8 cellular contexts compared by ENCODE assay signal in the genomic region with DNA sequence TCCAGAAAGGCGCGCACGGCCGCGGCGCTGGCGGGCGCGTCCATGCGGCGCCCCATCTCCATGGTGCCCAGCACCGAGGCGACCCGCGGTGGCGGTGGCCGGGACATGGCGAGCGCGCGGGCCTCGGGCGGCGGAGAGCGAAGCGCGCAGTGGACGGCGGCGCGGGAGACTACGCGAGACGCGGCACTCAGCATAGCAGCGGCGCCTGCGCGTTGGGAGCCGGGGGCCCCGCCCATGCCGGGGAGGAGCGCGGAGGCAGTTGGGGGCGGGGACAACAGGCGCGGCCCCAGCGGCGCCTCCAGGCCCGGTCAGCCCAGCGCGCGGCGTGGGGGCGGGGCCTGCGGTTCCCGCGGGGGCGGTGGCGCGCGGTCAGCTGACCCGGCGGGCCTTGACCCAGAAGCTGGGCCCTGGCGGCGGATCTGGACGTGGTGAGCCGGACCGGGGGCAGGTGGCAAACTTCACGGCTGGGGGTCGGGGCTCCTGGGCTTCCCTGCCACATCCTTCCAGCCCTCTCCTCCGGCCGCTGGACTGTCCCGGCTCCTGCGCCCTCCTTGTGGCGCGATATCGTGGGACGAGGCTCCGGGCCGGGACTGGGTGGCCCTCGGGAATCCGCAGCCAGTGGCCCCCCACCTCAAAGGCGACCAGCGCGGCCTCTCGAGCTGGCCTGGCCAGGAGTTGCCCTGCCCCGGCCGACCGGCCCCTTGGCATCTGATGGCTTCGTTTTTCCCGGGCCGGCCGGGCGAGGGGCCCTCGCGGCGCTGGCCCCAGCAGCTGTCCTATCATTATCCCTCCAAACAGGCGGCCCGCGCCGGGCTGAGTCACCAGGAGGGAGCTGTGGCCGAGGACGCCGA. TPM values are rescaled to one million over a fixed set of nuclear protein-coding genes. Genes with fewer than 3 reads are reported as not detected.
A peak's percentile ranks its signal among the peaks of the same experiment; 100 is the strongest.
DNase-seq lines count a peak whose midpoint lies in the region; ATAC-seq and TF ChIP-seq lines count a peak whose summit lies in the region.

A gene (minus strand): TSS at position 214 of the 851 bp plus-strand sequence. CDS start 20 bp downstream, at position 194.
A gene with protein sequence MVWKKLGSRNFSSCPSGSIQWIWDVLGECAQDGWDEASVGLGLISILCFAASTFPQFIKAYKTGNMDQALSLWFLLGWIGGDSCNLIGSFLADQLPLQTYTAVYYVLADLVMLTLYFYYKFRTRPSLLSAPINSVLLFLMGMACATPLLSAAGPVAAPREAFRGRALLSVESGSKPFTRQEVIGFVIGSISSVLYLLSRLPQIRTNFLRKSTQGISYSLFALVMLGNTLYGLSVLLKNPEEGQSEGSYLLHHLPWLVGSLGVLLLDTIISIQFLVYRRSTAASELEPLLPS (plus strand): TSS at position 396 of the 851 bp plus-strand sequence. CDS start 5,352 bp downstream, outside the sequence.

- peaks cover 4% of the 10 kb centered on the region for H3K36me3 Mint-ChIP-seq in activated naive CD8-positive, alpha-beta T cell treated with anti-CD3 and anti-CD28 coated beads for 36 hours

- H3K4me3 Mint-ChIP-seq in activated naive CD8-positive, alpha-beta T cell treated with anti-CD3 and anti-CD28 coated beads for 36 hours, result peak within 1 kb of the TSS; percentile 80

- H3K4me1 Mint-ChIP-seq in activated naive CD8-positive, alpha-beta T cell treated with anti-CD3 and anti-CD28 coated beads for 36 hours, result peaks cover 34% of the 10 kb centered on the region

- H3K4me3 ChIP-seq in GM08714 (ENCODE audit: low read length), result peak within 1 kb of the TSS; percentile 90
- peak within 1 kb of the TSS; percentile 89 for H3K4me3 ChIP-seq in osteoblast (ENCODE audit: insufficient read depth, low read length)

- peak within 1 kb of the TSS; percentile 87 for H2AFZ ChIP-seq in osteoblast (ENCODE audit: low read length)

- no peaks in the 10 kb centered on the region for H3K9me3 Mint-ChIP-seq in activated naive CD8-positive, alpha-beta T cell treated with anti-CD3 and anti-CD28 coated beads for 36 hours

- H4K20me1 ChIP-seq in osteoblast (ENCODE audit: insufficient read depth, low read length), result peaks cover 36% of the 10 kb centered on the region

- no peaks in the 10 kb centered on the region for H3K9me3 ChIP-seq in osteoblast (ENCODE audit: low read depth, low read length)

- H3K27me3 ChIP-seq in osteoblast (ENCODE audit: insufficient read depth, low read length), result no peaks in the 10 kb centered on the region

- DNase-seq in NCI-H1048 (lab: John Stamatoyannopoulos, UW), result peak; percentile 71
- peak; percentile 66 for DNase-seq in SKM-1 (lab: John Stamatoyannopoulos, UW; ENCODE audit: unreplicated experiment)
- peak; percentile 92 for DNase-seq in activated naive CD8-positive, alpha-beta T cell treated with anti-CD3 and anti-CD28 coated beads for 36 hours
- peak; percentile 95 for DNase-seq in glomerular visceral epithelial cell (ENCODE audit: extremely low spot score)
- peak; percentile 100 for DNase-seq in osteoblast (ENCODE audit: insufficient read length, low spot score, missing footprints)

- H3K79me2 ChIP-seq in osteoblast (ENCODE audit: insufficient read depth, low read length), result peaks cover 80% of the 10 kb centered on the region

- peak within 1 kb of the TSS; percentile 30 for H3K27ac Mint-ChIP-seq in activated naive CD8-positive, alpha-beta T cell treated with anti-CD3 and anti-CD28 coated beads for 36 hours

- H3K4me1 ChIP-seq in osteoblast (ENCODE audit: insufficient read depth, low read length), result peaks cover 24% of the 10 kb centered on the region

- H3K36me3 ChIP-seq in osteoblast (ENCODE audit: insufficient read depth, low read length), result peaks cover 17% of the 10 kb centered on the region

- H3K4me2 ChIP-seq in osteoblast (ENCODE audit: insufficient read depth, low read length), result peak within 1 kb of the TSS; percentile 94

- peak; percentile 77 for ATAC-seq in HG02588 (IDR thresholded peaks at IDR 0.05; ENCODE audit: unreplicated experiment)

- TF ChIP-seq CTCF in osteoblast (IDR thresholded peaks at IDR 0.05; ENCODE audit: extremely low read depth, low read depth, low read length), result no peak

- H3K27ac ChIP-seq in osteoblast (ENCODE audit: low read depth, low read length) (peak within 1 kb of the TSS; percentile 86), temporal lobe (ENCODE audit: low read depth, low read length) (peak within 1 kb of the TSS; percentile 74)

- no peaks in the 10 kb centered on the region for H3K27me3 Mint-ChIP-seq in activated naive CD8-positive, alpha-beta T cell treated with anti-CD3 and anti-CD28 coated beads for 36 hours

RNA-seq across cellular contexts. Expression of the first gene that starts in this region (rescaled TPM):
- 10 to 100 TPM; 37.4 to 43.0 TPM for total RNA-seq in activated naive CD8-positive, alpha-beta T cell treated with anti-CD3 and anti-CD28 coated beads for 36 hours
- total RNA-seq in osteoblast, result 66.2 and 79.0 TPM in 2 replicates
- 20.7 TPM for total RNA-seq in temporal lobe

RNA-seq across cellular contexts. Expression of the second gene that starts in this region (rescaled TPM):
- 1 to 10 TPM; 6.5 to 6.8 TPM for total RNA-seq in activated naive CD8-positive, alpha-beta T cell treated with anti-CD3 and anti-CD28 coated beads for 36 hours
- total RNA-seq in osteoblast (30.9 and 32.6 TPM in 2 replicates), temporal lobe (11.6 TPM)

Comparison
In these comparisons a context has a peak if more than half of its experiments do, and no peak if none do; other contexts are left out.
1. Peak in every context shown above with its lines: DNase-seq, ATAC-seq, H3K4me3 ChIP-seq and H3K27ac ChIP-seq.